ENCODE assay signal across 8 cellular contexts in genomic region chr20:62832212-62832922, GRCh38. TPM values are rescaled to one million over a fixed set of nuclear protein-coding genes. Genes with fewer than 3 reads are reported as not detected.
DNase-seq lines count a peak whose midpoint lies in the region; ATAC-seq and TF ChIP-seq lines count a peak whose summit lies in the region.

No MANE protein-coding gene starts in this region.

- POLR2A ChIA-PET in HEK293T (lab: Yijun Ruan, JAX): interaction anchor here (0.6 to 1.2 kb wide), 3 partner anchors 13 to 29 kb away, joined by 3 to 4 read pairs (median 3); partner anchors contain the start of gene TCFL5
- POLR2A ChIA-PET in OCI-LY7 (lab: Charles Lee): interaction anchor here (0.7 kb wide), 1 partner anchor 14 kb away, joined by 3 read pairs; no protein-coding TSS in a partner anchor

- H4K20me1 ChIP-seq in OCI-LY7 (ENCODE audit: insufficient read depth, low read length): no peaks in the 10 kb centered on the region
- H4K20me1 ChIP-seq in fibroblast of lung (ENCODE audit: control insufficient read depth, extremely low read depth, insufficient read depth, low read length): no peaks in the 10 kb centered on the region

- CTCF ChIA-PET in HEK293T (lab: Yijun Ruan, JAX) (interaction anchor here (0.9 to 2.2 kb wide), 3 partner anchors 10 to 41 kb away, joined by 3 to 10 read pairs (median 3); no protein-coding TSS in a partner anchor), OCI-LY7 (lab: Charles Lee; ENCODE audit: unreplicated experiment) (interaction anchor here (0.6 to 0.8 kb wide), 2 partner anchors 10 to 24 kb away, joined by 3 read pairs; no protein-coding TSS in a partner anchor)

- no peaks in the 10 kb centered on the region for H3K79me2 ChIP-seq in OCI-LY7 (ENCODE audit: insufficient read depth, low read depth, low read length)
- no peaks in the 10 kb centered on the region for H3K79me2 ChIP-seq in fibroblast of lung (ENCODE audit: control insufficient read depth, insufficient read depth, low read length)

- peak overlapping the region; percentile 72 for H3K27ac Mint-ChIP-seq in stimulated activated naive B cell treated with anti-CD40 and anti-IgM and Interleukin-4, amounts not matched to agents 10 μg/mL and 1 μg/mL and 100 μg/mL, for 72 hours

- no peaks in the 10 kb centered on the region for H3K27me3 ChIP-seq in fibroblast of lung (ENCODE audit: control insufficient read depth, insufficient read depth, low read length)

- no peaks in the 10 kb centered on the region for H3K9me3 Mint-ChIP-seq in stimulated activated naive B cell treated with anti-CD40 and anti-IgM and Interleukin-4, amounts not matched to agents 10 μg/mL and 1 μg/mL and 100 μg/mL, for 72 hours

- H3K36me3 ChIP-seq in OCI-LY7 (ENCODE audit: insufficient read depth, low read length) (no peaks in the 10 kb centered on the region), fibroblast of lung (ENCODE audit: control insufficient read depth, insufficient read depth, low read length) (no peaks in the 10 kb centered on the region)

- peaks cover 16% of the 10 kb centered on the region for H3K4me1 ChIP-seq in OCI-LY7 (ENCODE audit: insufficient read depth, low read length, poor library complexity, severe bottlenecking)
- no peaks in the 10 kb centered on the region for H3K4me1 ChIP-seq in fibroblast of lung (ENCODE audit: control insufficient read depth, extremely low read depth, insufficient read depth, low read length)

- TF ChIP-seq CTCF in OCI-LY7 (conservative IDR thresholded peaks at IDR 0.05; ENCODE audit: low read length) (no peak; the same call in 1 of the 2 replicates), fibroblast of lung (conservative IDR thresholded peaks at IDR 0.05 in 1 of 2, IDR thresholded peaks at IDR 0.05 in 1 of 2; ENCODE audit: low read depth in 1 of 2, low read length in 2 of 2) (no peak)

- peaks cover 19 to 28% of the 10 kb centered on the region in 2 donors for H3K4me1 Mint-ChIP-seq in stimulated activated naive B cell treated with anti-CD40 and anti-IgM and Interleukin-4, amounts not matched to agents 10 μg/mL and 1 μg/mL and 100 μg/mL, for 72 hours

- no peaks in the 10 kb centered on the region for H3K27me3 Mint-ChIP-seq in stimulated activated naive B cell treated with anti-CD40 and anti-IgM and Interleukin-4, amounts not matched to agents 10 μg/mL and 1 μg/mL and 100 μg/mL, for 72 hours

- H3K9me3 ChIP-seq in OCI-LY7 (ENCODE audit: low read length): no peaks in the 10 kb centered on the region
- H3K9me3 ChIP-seq in fibroblast of lung (ENCODE audit: control insufficient read depth, insufficient read depth, low read depth, low read length): no peaks in the 10 kb centered on the region

- peak overlapping the region; percentile 18 for H3K27ac ChIP-seq in OCI-LY7 (ENCODE audit: low read depth, low read length, poor library complexity, severe bottlenecking)
- H3K27ac ChIP-seq in fibroblast of lung (ENCODE audit: insufficient read depth, low read length): no peak overlapping the region

- DNase-seq in NCI-H1436 (lab: John Stamatoyannopoulos, UW) (peak; percentile 65), NCI-H1436 treated with DMSO at 0.1 percent for 48 hours (lab: John Stamatoyannopoulos, UW) (no peak), HEK293T (ENCODE audit: extremely low spot score) (peak; percentile 53), OCI-LY7 (ENCODE audit: low spot score) (peak; percentile 87), fibroblast of lung (ENCODE audit: low read depth in 2 of 2) (peak in 1 of 2 donors; percentile 29), AG08396 (ENCODE audit: low spot score) (no peak)
- peak; percentile 74 for DNase-seq in stimulated activated naive B cell treated with anti-CD40 and anti-IgM and Interleukin-4, amounts not matched to agents 10 μg/mL and 1 μg/mL and 100 μg/mL, for 72 hours

- H3K36me3 Mint-ChIP-seq in stimulated activated naive B cell treated with anti-CD40 and anti-IgM and Interleukin-4, amounts not matched to agents 10 μg/mL and 1 μg/mL and 100 μg/mL, for 72 hours: no peaks in the 10 kb centered on the region

- peak overlapping the region; percentile 40 to 66 for H3K4me3 Mint-ChIP-seq in stimulated activated naive B cell treated with anti-CD40 and anti-IgM and Interleukin-4, amounts not matched to agents 10 μg/mL and 1 μg/mL and 100 μg/mL, for 72 hours

- H2AFZ ChIP-seq in OCI-LY7 (ENCODE audit: low read length) (peak overlapping the region; percentile 34; the same call in 1 of the 2 replicates), fibroblast of lung (ENCODE audit: low read length) (no peak overlapping the region)

- BruUV-seq in OCI-LY7 (replicated peaks; lab: Mats Ljungman, UMichigan): no TSS peak

- ATAC-seq in stimulated activated naive B cell treated with anti-CD40 and anti-IgM and Interleukin-4, amounts not matched to agents 10 μg/mL and 1 μg/mL and 100 μg/mL, for 72 hours (replicated peaks): peak; percentile 89 to 91
- ATAC-seq in HG03139 (IDR thresholded peaks at IDR 0.05; ENCODE audit: unreplicated experiment): no peak

- H3K4me2 ChIP-seq in OCI-LY7 (ENCODE audit: low read length) (peak overlapping the region; percentile 48), fibroblast of lung (ENCODE audit: extremely low read depth, insufficient read depth, low read length) (peak overlapping the region; percentile 64)

- peak overlapping the region; percentile 44 for H3K4me3 ChIP-seq in OCI-LY7 (ENCODE audit: low read depth, low read length, poor library complexity, severe bottlenecking)
- no peak overlapping the region for H3K4me3 ChIP-seq in fibroblast of lung (replicated peaks in 1 of 4; ENCODE audit: control extremely low read depth in 1 of 4, insufficient read depth in 1 of 4, low read depth in 3 of 4, low read length in 4 of 4)

- H3K9me2 ChIP-seq in OCI-LY7 (ENCODE audit: insufficient read depth, low read length): no peaks in the 10 kb centered on the region

- H3K9ac ChIP-seq in fibroblast of lung (ENCODE audit: insufficient read depth, low read length): no peak overlapping the region

- intact Hi-C loops in OCI-LY7 (cut with micrococcal nuclease; ENCODE audit: unreplicated experiment): no loop called here

TF ChIP-seq in HEK293T, 16 proteins besides CTCF, POLR2A, EP300 and RAD21:
- TF ChIP-seq LEF1 (IDR thresholded peaks at IDR 0.05; ENCODE audit: borderline replicate concordance): no peak
- no peak for TF ChIP-seq CTBP1 (IDR thresholded peaks at IDR 0.05; ENCODE audit: borderline replicate concordance)
- no peak for TF ChIP-seq HDGF (IDR thresholded peaks at IDR 0.05; ENCODE audit: borderline replicate concordance)
- no peak for TF ChIP-seq SP1 (IDR thresholded peaks at IDR 0.05)
- TF ChIP-seq FOXM1 (IDR thresholded peaks at IDR 0.05; ENCODE audit: borderline replicate concordance): no peak
- no peak for TF ChIP-seq L3MBTL2 (conservative IDR thresholded peaks at IDR 0.05)
- no peak for TF ChIP-seq FOXA1 (IDR thresholded peaks at IDR 0.05)
- no peak for TF ChIP-seq NFRKB (IDR thresholded peaks at IDR 0.05)
- no peak for TF ChIP-seq ZNF384 (IDR thresholded peaks at IDR 0.05)
- TF ChIP-seq PKNOX1 (IDR thresholded peaks at IDR 0.05): no peak
- no peak for TF ChIP-seq BHLHE40 (IDR thresholded peaks at IDR 0.05; ENCODE audit: borderline replicate concordance)
- TF ChIP-seq TARDBP (IDR thresholded peaks at IDR 0.05): no peak
- no peak for TF ChIP-seq ELF4 (IDR thresholded peaks at IDR 0.05)
- no peak for TF ChIP-seq FOXK2 (IDR thresholded peaks at IDR 0.05)
- TF ChIP-seq SUZ12 (IDR thresholded peaks at IDR 0.05): no peak
- TF ChIP-seq ARNT (IDR thresholded peaks at IDR 0.05): no peak

RNA-seq across cellular contexts. Expression of gene COL9A3, which starts 15.5 kb away (rescaled TPM):
- total RNA-seq in OCI-LY7 (2014; rRNA removed; shearing (Covaris generic)): 1.0 and 1.7 TPM in 2 replicates
- total RNA-seq in OCI-LY7 (2022) (5.2 and 6.1 TPM in 2 replicates), fibroblast of lung (0.17 and 1.3 TPM in 2 replicates)
- 0.17 and 0.59 TPM in 2 replicates for polyA plus RNA-seq in fibroblast of lung
- polyA plus RNA-seq in fibroblast of lung (2012): 0.49 and 1.3 TPM in 2 replicates
- not detected in 2 replicates for polyA minus RNA-seq in fibroblast of lung (ENCODE audit: low replicate concordance)

RNA-seq across cellular contexts. Expression of gene OGFR, which starts 27.7 kb away (rescaled TPM):
- 64.8 and 75.6 TPM in 2 replicates for total RNA-seq in OCI-LY7 (2014; rRNA removed; shearing (Covaris generic))
- total RNA-seq in OCI-LY7 (2022) (66.2 and 69.9 TPM in 2 replicates), fibroblast of lung (30.8 and 34.0 TPM in 2 replicates)
- polyA plus RNA-seq in fibroblast of lung: 19.7 and 25.9 TPM in 2 replicates
- polyA plus RNA-seq in fibroblast of lung (2012): 29.3 and 39.7 TPM in 2 replicates
- polyA minus RNA-seq in fibroblast of lung (ENCODE audit: low replicate concordance): 7.3 and 8.1 TPM in 2 replicates

RNA-seq across cellular contexts. Expression of gene TCFL5, which starts 29.3 kb away (rescaled TPM):
- total RNA-seq in OCI-LY7 (2014; rRNA removed; shearing (Covaris generic)): 9.5 and 10.0 TPM in 2 replicates
- total RNA-seq in OCI-LY7 (2022) (8.7 and 9.2 TPM in 2 replicates), fibroblast of lung (13.7 and 15.2 TPM in 2 replicates)
- 9.8 and 11.1 TPM in 2 replicates for polyA plus RNA-seq in fibroblast of lung
- polyA plus RNA-seq in fibroblast of lung (2012): 8.3 and 8.9 TPM in 2 replicates
- polyA minus RNA-seq in fibroblast of lung (ENCODE audit: low replicate concordance): 0.89 and 0.94 TPM in 2 replicates

RNA-seq across cellular contexts. Expression of gene MRGBP, which starts 36.1 kb away (rescaled TPM):
- 22.2 and 25.1 TPM in 2 replicates for total RNA-seq in OCI-LY7 (2014; rRNA removed; shearing (Covaris generic))
- 19.9 and 22.6 TPM in 2 replicates for total RNA-seq in OCI-LY7 (2022)
- 18.5 and 20.3 TPM in 2 replicates for total RNA-seq in fibroblast of lung
- 13.1 and 15.2 TPM in 2 replicates for polyA plus RNA-seq in fibroblast of lung
- 12.6 and 17.4 TPM in 2 replicates for polyA plus RNA-seq in fibroblast of lung (2012)
- 4.7 and 17.0 TPM in 2 replicates for polyA minus RNA-seq in fibroblast of lung (ENCODE audit: low replicate concordance)

Comparison
In these comparisons a context has a peak if more than half of its experiments do, and no peak if none do; other contexts are left out.
1. DNase-seq: peak in NCI-H1436 (single experiment), HEK293T (single experiment), OCI-LY7 (single experiment) and stimulated activated naive B cell treated with anti-CD40 and anti-IgM and Interleukin-4, amounts not matched to agents 10 μg/mL and 1 μg/mL and 100 μg/mL, for 72 hours (single experiment); none in NCI-H1436 treated with DMSO at 0.1 percent for 48 hours (single experiment) and AG08396 (single experiment).